1 cellular context compared by ENCODE assay signal in genomic region chr16:23595951-23596720, GRCh38.
TF ChIP-seq lines count a peak whose summit lies in the region.

TSS of gene NDUFAB1 (minus strand) at chr16:23596316. CDS start at chr16:23596290, 26 bp downstream.

TF ChIP-seq in HepG2, 621 proteins besides CTCF, POLR2A, EP300 and RAD21 (continued from another document and continues in another):
- TF ChIP-seq MLX (CRISPR knock-in tag; IDR thresholded peaks at IDR 0.05) (peak; percentile 55; the same call in 1 of the 2 replicates), ZNF468 (CRISPR knock-in tag; IDR thresholded peaks at IDR 0.05) (peak; percentile 78; the same call in 1 of the 2 replicates), ZNF318 (CRISPR knock-in tag; IDR thresholded peaks at IDR 0.05) (peak; percentile 97), ZNF776 (CRISPR knock-in tag; IDR thresholded peaks at IDR 0.05) (peak; percentile 95), HDAC2 (CRISPR knock-in tag; IDR thresholded peaks at IDR 0.05) (peak; percentile 95), DDIT3 (CRISPR knock-in tag; IDR thresholded peaks at IDR 0.05) (no peak), NFIB (CRISPR knock-in tag; IDR thresholded peaks at IDR 0.05; ENCODE audit: borderline replicate concordance) (no peak; the same call in 1 of the 2 replicates), ZNF235 (CRISPR knock-in tag; IDR thresholded peaks at IDR 0.05; ENCODE audit: borderline replicate concordance) (peak; percentile 98; the same call in 1 of the 2 replicates), TARDBP (CRISPR knock-in tag; IDR thresholded peaks at IDR 0.05) (peak; percentile 98), ZNF780A (CRISPR knock-in tag; IDR thresholded peaks at IDR 0.05) (no peak; the same call in 1 of the 2 replicates), NR2F6 (IDR thresholded peaks at IDR 0.05) (no peak), NR2F6 (CRISPR knock-in tag; IDR thresholded peaks at IDR 0.05) (peak; percentile 60; the same call in 1 of the 2 replicates), SMAD1 (CRISPR knock-in tag; IDR thresholded peaks at IDR 0.05; ENCODE audit: borderline replicate concordance, low read depth) (peak; percentile 97; the same call in 1 of the 2 replicates), ZNF629 (CRISPR knock-in tag; conservative IDR thresholded peaks at IDR 0.05) (peak; percentile 76), RFX5 (IDR thresholded peaks at IDR 0.05; ENCODE audit: low read depth, low read length) (no peak), ARNTL (CRISPR knock-in tag; IDR thresholded peaks at IDR 0.05) (peak; percentile 89), MED8 (CRISPR knock-in tag; IDR thresholded peaks at IDR 0.05; ENCODE audit: insufficient replicate concordance) (no peak), ZNF260 (CRISPR knock-in tag; IDR thresholded peaks at IDR 0.05; ENCODE audit: borderline replicate concordance, low read depth) (peak; percentile 79; the same call in 1 of the 2 replicates), ZNF597 (CRISPR knock-in tag; IDR thresholded peaks at IDR 0.05) (peak; percentile 99), SRF (IDR thresholded peaks at IDR 0.05; ENCODE audit: low read depth, low read length) (0 out of 2 replicates have a peak, but pooled peaks have one; percentile 23), AGO2 (optimal IDR thresholded peaks at IDR 0.05; ENCODE audit: low read depth, low read length) (peak; percentile 95), ZNF20 (CRISPR knock-in tag; IDR thresholded peaks at IDR 0.05) (peak; percentile 74; the same call in 1 of the 2 replicates), ZNF564 (CRISPR knock-in tag; IDR thresholded peaks at IDR 0.05) (peak; percentile 93), ATF5 (CRISPR knock-in tag; IDR thresholded peaks at IDR 0.05; ENCODE audit: low read depth) (no peak), ATF7 (IDR thresholded peaks at IDR 0.05) (no peak), ATF7 (CRISPR knock-in tag; IDR thresholded peaks at IDR 0.05) (peak; percentile 42; the same call in 1 of the 2 replicates), ZNF33A (CRISPR knock-in tag; IDR thresholded peaks at IDR 0.05; ENCODE audit: borderline replicate concordance) (0 out of 2 replicates have a peak, but pooled peaks have one; percentile 61), SP140L (CRISPR knock-in tag; IDR thresholded peaks at IDR 0.05; ENCODE audit: borderline replicate concordance) (peak; percentile 82; the same call in 1 of the 2 replicates), SIX4 (CRISPR knock-in tag; IDR thresholded peaks at IDR 0.05) (peak; percentile 71), STAG1 (CRISPR knock-in tag; IDR thresholded peaks at IDR 0.05) (peak; percentile 65), SNAPC4 (CRISPR knock-in tag; IDR thresholded peaks at IDR 0.05) (0 out of 2 replicates have a peak, but pooled peaks have one; percentile 75), ZNF775 (CRISPR knock-in tag; IDR thresholded peaks at IDR 0.05; ENCODE audit: borderline replicate concordance) (no peak), ZNF576 (CRISPR knock-in tag; IDR thresholded peaks at IDR 0.05) (0 out of 2 replicates have a peak, but pooled peaks have one; percentile 76), ZMYM3 (CRISPR knock-in tag; IDR thresholded peaks at IDR 0.05) (peak; percentile 28; the same call in 1 of the 2 replicates), HNRNPL (IDR thresholded peaks at IDR 0.05; ENCODE audit: low read depth, low read length) (no peak), CCDC6 (CRISPR knock-in tag; IDR thresholded peaks at IDR 0.05) (peak; percentile 85), ZNF639 (CRISPR knock-in tag; conservative IDR thresholded peaks at IDR 0.05) (peak; percentile 95), FIP1L1 (IDR thresholded peaks at IDR 0.05; ENCODE audit: borderline replicate concordance, insufficient read depth, low read depth, low read length) (peak; percentile 59; the same call in 1 of the 2 replicates), ZKSCAN1 (IDR thresholded peaks at IDR 0.05; ENCODE audit: low read length) (0 out of 2 replicates have a peak, but pooled peaks have one; percentile 46), LRRFIP1 (CRISPR knock-in tag; conservative IDR thresholded peaks at IDR 0.05) (0 out of 2 replicates have a peak, but pooled peaks have one; percentile 35), ZNF709 (CRISPR knock-in tag; IDR thresholded peaks at IDR 0.05) (peak; percentile 92; the same call in 1 of the 2 replicates), ZNF510 (CRISPR knock-in tag; IDR thresholded peaks at IDR 0.05; ENCODE audit: low read depth) (no peak)
